In the genomic region with DNA sequence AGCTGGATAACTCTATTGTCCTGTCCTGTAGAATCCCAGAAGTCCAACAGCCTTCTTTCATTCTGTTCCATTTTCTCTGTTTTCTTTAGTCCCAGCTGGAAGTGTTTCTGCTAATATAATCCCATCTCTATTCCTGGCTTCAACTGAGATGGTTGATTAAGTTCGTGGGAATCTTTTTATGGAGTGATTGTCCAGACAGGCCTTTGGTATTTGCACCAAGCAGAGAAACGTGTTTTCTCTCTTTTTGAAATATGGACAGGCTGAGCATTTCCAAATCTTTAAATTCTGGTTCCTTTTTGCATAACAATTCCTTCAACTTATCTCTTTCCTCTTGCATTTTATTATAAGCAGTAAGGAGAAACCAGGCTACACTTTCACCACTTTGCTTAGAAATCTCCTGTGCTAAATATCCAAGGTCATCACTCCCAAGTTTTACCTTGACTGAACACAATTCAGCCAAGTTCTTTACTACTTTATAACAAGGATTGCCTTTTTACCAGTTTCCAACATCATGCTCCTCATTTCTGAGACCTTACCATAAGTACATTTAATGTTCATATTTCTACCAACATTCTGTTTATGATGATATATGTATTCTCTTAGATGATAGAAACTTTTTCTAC, we compare ENCODE assay signal across 15 cellular contexts.
"Had no signal": no experiment of that assay in that cellular context is flagged by ENCODE, and none has a peak within 500 bp of the region (broad histone marks: within the 10 kb centered on the region; RNA-seq: fewer than 3 reads in every experiment).

No MANE protein-coding gene starts in this region.

- H3K36me3 ChIP-seq: brain microvascular endothelial cell, esophagus squamous epithelium, thyroid gland had no signal

- H3K9me3 ChIP-seq: thyroid gland had no signal

- H3K4me1 ChIP-seq: thyroid gland had no signal

- ATAC-seq: activated CD8-positive, alpha-beta memory T cell treated with anti-CD3 and anti-CD28 coated beads, Interleukin-2, amount 10 ng/mL, durations not matched to agents 7 days and 5 days; activated CD8-positive, alpha-beta T cell treated with anti-CD3 and anti-CD28 coated beads for 36 hours; activated naive CD4-positive, alpha-beta T cell treated with anti-CD3 and anti-CD28 coated beads, Interleukin-2, amount 50 U/mL, for 72 hours; effector memory CD8-positive, alpha-beta T cell; T-cell had no signal

- H3K4me3 ChIP-seq: esophagus squamous epithelium, thyroid gland had no signal

- DNase-seq: activated CD4-positive, alpha-beta T cell treated with anti-CD3 and anti-CD28 coated beads, Interleukin-2, amount 10 ng/mL, durations not matched to agents 7 days and 5 days; activated CD4-positive, CD25-positive, alpha-beta regulatory T cell treated with anti-CD3 and anti-CD28 coated beads, Interleukin-2, amount 50 U/mL, for 72 hours; activated CD8-positive, alpha-beta memory T cell treated with anti-CD3 and anti-CD28 coated beads, Interleukin-2, amount 10 ng/mL, durations not matched to agents 7 days and 5 days; activated CD8-positive, alpha-beta T cell treated with anti-CD3 and anti-CD28 coated beads for 36 hours; aorta; brain microvascular endothelial cell; effector memory CD8-positive, alpha-beta T cell; esophagus squamous epithelium; stimulated activated CD4-positive, alpha-beta T cell treated with anti-CD3 and anti-CD28 coated beads, Interleukin-12 subunit alpha, Interleukin-12 subunit beta, amount 100 ng/mL, for 4 hours; stimulated activated CD4-positive, alpha-beta T cell treated with anti-CD3 and anti-CD28 coated beads, Interleukin-4, amount 100 ng/mL, for 4 hours; substantia nigra; T-cell; thyroid gland had no signal

- H3K27ac ChIP-seq: brain microvascular endothelial cell, thyroid gland, VCaP had no signal

- H3K27me3 ChIP-seq: brain microvascular endothelial cell, esophagus squamous epithelium, thyroid gland had no signal
